5 cellular contexts compared by ENCODE assay signal in the genomic region with DNA sequence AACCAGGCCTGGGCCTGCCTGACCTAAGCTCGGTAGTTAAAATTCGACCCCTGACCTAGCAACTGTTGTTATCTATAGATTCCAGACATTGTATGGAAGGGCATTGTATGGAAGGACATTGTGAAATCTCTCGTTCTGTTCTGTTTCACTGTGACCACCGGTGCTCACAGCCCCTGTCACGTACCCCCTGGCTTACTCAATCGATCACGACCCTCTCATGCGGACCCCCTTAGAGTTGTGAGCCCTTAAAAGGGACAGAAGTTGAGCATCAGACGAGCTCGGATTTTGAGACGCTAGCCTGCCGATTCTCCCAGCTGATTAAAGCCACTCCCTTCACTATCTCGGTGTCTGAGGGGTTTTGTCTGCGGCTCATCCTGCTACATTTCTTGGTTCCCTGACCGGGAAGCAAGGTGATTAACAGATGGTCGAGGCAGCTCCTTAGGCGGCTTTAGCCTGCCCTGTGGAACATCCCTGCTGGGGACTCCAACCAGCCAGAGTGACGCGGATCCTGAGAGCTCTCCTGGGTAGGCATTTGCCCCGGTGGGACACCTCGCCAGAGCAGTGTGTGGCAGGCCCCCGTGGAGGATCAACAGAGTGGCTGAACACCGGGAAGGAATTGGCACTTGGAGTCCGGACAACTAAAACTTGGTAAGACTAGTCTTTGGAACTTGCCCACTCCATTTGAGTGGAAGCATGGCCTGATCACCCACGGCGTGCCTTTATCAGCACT. TPM values are rescaled to one million over a fixed set of nuclear protein-coding genes. Genes with fewer than 3 reads are reported as not detected.
"Had no signal": no experiment of that assay in that cellular context is flagged by ENCODE, and none has a peak within 500 bp of the region (broad histone marks: within the 10 kb centered on the region; RNA-seq: fewer than 3 reads in every experiment).

No MANE protein-coding gene starts in this region.

RNA-seq across cellular contexts. Expression of gene ADCY10, which starts 50.6 kb away (rescaled TPM):
- total RNA-seq: kidney epithelial cell, lung microvascular endothelial cell, mononuclear cell, pulmonary artery endothelial cell, tibial nerve had no signal
